In genomic region chr1:143698016-143698415, GRCh38 we compare ENCODE assay signal across 8 cellular contexts.
DNase-seq lines count a peak whose midpoint lies in the region; ATAC-seq and TF ChIP-seq lines count a peak whose summit lies in the region.

No MANE protein-coding gene starts in this region.

- H3K4me3 ChIP-seq in WI38 (ENCODE audit: low read depth, low read length), result no peak overlapping the region

- DNase-seq in COLO668 (lab: John Stamatoyannopoulos, UW; ENCODE audit: unreplicated experiment), result peak; percentile 26
- DNase-seq in HT1080 (ENCODE audit: low read depth), result peak; percentile 62
- DNase-seq in left lobe of liver (ENCODE audit: low spot score), result peak; percentile 72
- DNase-seq in NCI-H446 treated with DMSO at 0.1 percent for 48 hours (lab: John Stamatoyannopoulos, UW), result no peak

- ATAC-seq in left lobe of liver (peak; percentile 100), HG02571 (IDR thresholded peaks at IDR 0.05; ENCODE audit: unreplicated experiment) (no peak), HG03432 (IDR thresholded peaks at IDR 0.05; ENCODE audit: unreplicated experiment) (no peak), HG03108 (IDR thresholded peaks at IDR 0.05; ENCODE audit: unreplicated experiment) (no peak)

- peak; percentile 58 for TF ChIP-seq CTCF in WI38 (IDR thresholded peaks at IDR 0.05; ENCODE audit: low read depth, low read length)
